In the genomic region with DNA sequence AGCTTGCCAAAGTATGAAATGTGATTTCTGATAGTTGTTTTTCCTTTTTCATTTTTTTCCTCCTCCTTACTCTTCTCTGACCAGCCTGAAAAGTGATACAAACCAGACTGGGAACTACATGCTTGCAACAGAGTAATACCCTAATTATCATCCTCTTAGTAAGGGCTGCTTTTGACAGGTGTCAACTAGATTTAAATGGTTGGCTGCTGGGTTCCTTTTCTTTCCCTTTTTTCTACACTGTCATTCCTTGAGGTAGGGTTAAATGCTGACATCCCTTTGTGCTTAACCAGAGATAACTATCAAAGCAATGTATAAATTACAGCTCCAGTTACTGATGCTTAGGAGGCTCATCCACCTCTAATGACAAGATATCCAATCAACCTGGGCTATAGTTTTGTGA, we compare ENCODE assay signal across 5 cellular contexts.
DNase-seq lines count a peak whose midpoint lies in the region; ATAC-seq, FAIRE-seq and TF ChIP-seq lines count a peak whose summit lies in the region.
"Not testable (repeated sequence)": the region's sequence is repeated elsewhere in the genome, so short reads cannot be mapped to it uniquely, and the experiment has no call there.

No MANE protein-coding gene starts in this region.

- not testable (repeated sequence) for DNase-seq in GM12891 (ENCODE audit: insufficient read length, low spot score)
- DNase-seq in NCI-H1417 (lab: John Stamatoyannopoulos, UW): peak in 2 of 3 experiments; percentile 1 to 22
- peak; percentile 15 for DNase-seq in NCI-H748 (lab: John Stamatoyannopoulos, UW; ENCODE audit: unreplicated experiment)
- DNase-seq in left kidney (ENCODE audit: low read depth, low spot score): peak; percentile 5

- not testable (repeated sequence) for TF ChIP-seq POLR2A in GM12891 (IDR thresholded peaks at IDR 0.05; ENCODE audit: low read depth, low read length)

- peak; percentile 40; the same call in 2 of the 3 replicates for ATAC-seq in SK-N-SH treated with all-trans-retinoic acid at 6 μM for 48 hours

- FAIRE-seq in GM12891 (lab: Jason Lieb, UNC): peak; percentile 50

TF ChIP-seq in SK-N-SH treated with all-trans-retinoic acid at 6 μM for 48 hours, 23 proteins besides CTCF, POLR2A, EP300 and RAD21:
- TF ChIP-seq ZC3H10 (CRISPR knock-in tag; IDR thresholded peaks at IDR 0.05) (0 out of 2 replicates have a peak, but pooled peaks have one; percentile 12), TOX (CRISPR knock-in tag; IDR thresholded peaks at IDR 0.05; ENCODE audit: borderline replicate concordance) (0 out of 2 replicates have a peak, but pooled peaks have one; percentile 18)
